Comparison of ENCODE assay signal across 33 cellular contexts in genomic region chr6:146657432-146657831, GRCh38.
"Had no signal": no experiment of that assay in that cellular context is flagged by ENCODE, and none has a peak within 500 bp of the region (broad histone marks: within the 10 kb centered on the region; RNA-seq: fewer than 3 reads in every experiment).

No MANE protein-coding gene starts in this region.

- H3K4me1 ChIP-seq: SJCRH30 had no signal

- H3K27ac ChIP-seq: PC-9, RWPE1, SJCRH30, SK-N-MC had no signal

- DNase-seq: Kasumi-1, KG1, MG63, NCI-H1048, NCI-H1092 treated with DMSO at 0.1 percent for 48 hours, NCI-H1105 treated with DMSO at 0.1 percent for 48 hours, NCI-H1417, NCI-H1436, NCI-H146, NCI-H1694, NCI-H187, NCI-H1930, NCI-H2029 treated with DMSO at 0.1 percent for 48 hours, NCI-H2081 treated with DMSO at 0.1 percent for 48 hours, NCI-H2107, NCI-H2171, NCI-H226, NCI-H446 treated with DMSO at 0.1 percent for 48 hours, NCI-H510A, NCI-H524, NCI-H526, NCI-H69, NCI-H748 treated with DMSO at 0.1 percent for 48 hours, NCI-H82, PC-9, SHP77, SIG-M5, SJCRH30 had no signal

- H2AFZ ChIP-seq: PC-9 had no signal

- H3K4me2 ChIP-seq: PC-9 had no signal

- H3K4me3 ChIP-seq: MG63, PC-9, SJCRH30, SK-N-MC had no signal

- H3K36me3 ChIP-seq: MG63, SJCRH30 had no signal

- ATAC-seq: Panc1, Right ventricle myocardium inferior, SK-N-SH treated with all-trans-retinoic acid at 6 μM for 48 hours had no signal

- H3K27me3 ChIP-seq: MG63, SJCRH30 had no signal

- H3K9me3 ChIP-seq: MG63, SJCRH30 had no signal
